Comparison of ENCODE assay signal across 14 cellular contexts in genomic region chr19:6733338-6734095, GRCh38. TPM values are rescaled to one million over a fixed set of nuclear protein-coding genes. Genes with fewer than 3 reads are reported as not detected.
DNase-seq lines count a peak whose midpoint lies in the region; ATAC-seq and TF ChIP-seq lines count a peak whose summit lies in the region.
"Had no signal": no experiment of that assay in that cellular context is flagged by ENCODE, and none has a peak within 500 bp of the region (broad histone marks: within the 10 kb centered on the region; RNA-seq: fewer than 3 reads in every experiment).

No MANE protein-coding gene starts in this region.

- peaks cover 71% of the 10 kb centered on the region for H3K36me3 Mint-ChIP-seq in stimulated activated effector memory CD8-positive, alpha-beta T cell treated with anti-CD3 and anti-CD28 coated beads, Interleukin-12 subunit alpha, Interleukin-12 subunit beta, amount 100 ng/mL, for 72 hours

- no peak overlapping the region for H3K4me3 Mint-ChIP-seq in stimulated activated effector memory CD8-positive, alpha-beta T cell treated with anti-CD3 and anti-CD28 coated beads, Interleukin-12 subunit alpha, Interleukin-12 subunit beta, amount 100 ng/mL, for 72 hours

- no peaks in the 10 kb centered on the region for H3K27me3 ChIP-seq in OCI-LY1 (ENCODE audit: insufficient read depth, low read length)
- H3K27me3 ChIP-seq: BLaER1 treated with 17β-estradiol and CSF1 and Interleukin-3, amounts not matched to agents 10 nM and 100 nM; pancreas; SJCRH30 had no signal

- no peaks in the 10 kb centered on the region for H3K9me3 Mint-ChIP-seq in stimulated activated effector memory CD8-positive, alpha-beta T cell treated with anti-CD3 and anti-CD28 coated beads, Interleukin-12 subunit alpha, Interleukin-12 subunit beta, amount 100 ng/mL, for 72 hours

- H3K4me1 ChIP-seq in OCI-LY1 (ENCODE audit: insufficient read depth, low read length, severe bottlenecking): peaks cover 25% of the 10 kb centered on the region

- no peak overlapping the region for H3K4me2 ChIP-seq in OCI-LY1 (ENCODE audit: low read length)
- H3K4me2 ChIP-seq: BLaER1 treated with 17β-estradiol and CSF1 and Interleukin-3, amounts not matched to agents 10 nM and 100 nM had no signal

- peaks cover 4% of the 10 kb centered on the region; the same call in 1 of the 2 replicates for H3F3A ChIP-seq in OCI-LY1 (ENCODE audit: insufficient read depth, low read length)

- no peaks in the 10 kb centered on the region for H4K20me1 ChIP-seq in OCI-LY1 (ENCODE audit: insufficient read depth, low read length)

- H3K4me1 Mint-ChIP-seq in stimulated activated effector memory CD8-positive, alpha-beta T cell treated with anti-CD3 and anti-CD28 coated beads, Interleukin-12 subunit alpha, Interleukin-12 subunit beta, amount 100 ng/mL, for 72 hours: peaks cover 35% of the 10 kb centered on the region

- H2AFZ ChIP-seq in OCI-LY1 (ENCODE audit: low read length): no peak overlapping the region

- no peaks in the 10 kb centered on the region; the same call in 1 of the 2 replicates for H3K36me3 ChIP-seq in OCI-LY1 (ENCODE audit: insufficient read depth, low read length)
- H3K36me3 ChIP-seq: SJCRH30 had no signal

- no peaks in the 10 kb centered on the region for H3K9me2 ChIP-seq in OCI-LY1 (ENCODE audit: low read depth, low read length)

- no peaks in the 10 kb centered on the region for H3K79me2 ChIP-seq in OCI-LY1 (ENCODE audit: insufficient read depth, low read length)

- no peak overlapping the region for H3K9ac ChIP-seq in OCI-LY1 (ENCODE audit: low read length)
- H3K9ac ChIP-seq: BLaER1 treated with 17β-estradiol and CSF1 and Interleukin-3, amounts not matched to agents 10 nM and 100 nM had no signal

- no peak overlapping the region for H3K4me3 ChIP-seq in OCI-LY1 (ENCODE audit: low read depth, low read length, poor library complexity, severe bottlenecking)
- no peak overlapping the region for H3K4me3 ChIP-seq in fibroblast of the aortic adventitia (ENCODE audit: low read depth, low read length)
- H3K4me3 ChIP-seq: BLaER1 treated with 17β-estradiol and CSF1 and Interleukin-3, amounts not matched to agents 10 nM and 100 nM; pancreas; SJCRH30 had no signal

- no peak for ATAC-seq in Right ventricle myocardium superior (ENCODE audit: poor library complexity)
- no peak for ATAC-seq in Right ventricle myocardium inferior
- no peak for ATAC-seq in stimulated activated effector memory CD8-positive, alpha-beta T cell treated with anti-CD3 and anti-CD28 coated beads, Interleukin-12 subunit alpha, Interleukin-12 subunit beta, amount 100 ng/mL, for 72 hours
- no peak for ATAC-seq in GM21515 (IDR thresholded peaks at IDR 0.05; ENCODE audit: unreplicated experiment)
- ATAC-seq: pancreas had no signal

- no peaks in the 10 kb centered on the region for H3K9me3 ChIP-seq in OCI-LY1 (ENCODE audit: low read length)
- H3K9me3 ChIP-seq: BLaER1 treated with 17β-estradiol and CSF1 and Interleukin-3, amounts not matched to agents 10 nM and 100 nM; pancreas; SJCRH30 had no signal

- peak; percentile 60 for TF ChIP-seq CTCF in OCI-LY1 (IDR thresholded peaks at IDR 0.05; ENCODE audit: low read length)
- peak; percentile 41 for TF ChIP-seq CTCF in fibroblast of the aortic adventitia (IDR thresholded peaks at IDR 0.05; ENCODE audit: insufficient read depth, low read length)

- H3K27ac Mint-ChIP-seq in stimulated activated effector memory CD8-positive, alpha-beta T cell treated with anti-CD3 and anti-CD28 coated beads, Interleukin-12 subunit alpha, Interleukin-12 subunit beta, amount 100 ng/mL, for 72 hours: peak overlapping the region; percentile 34

- H3K27ac ChIP-seq in OCI-LY1 (ENCODE audit: low read depth, low read length, poor library complexity, severe bottlenecking): no peak overlapping the region
- H3K27ac ChIP-seq: BLaER1 treated with 17β-estradiol and CSF1 and Interleukin-3, amounts not matched to agents 10 nM and 100 nM; pancreas; SJCRH30 had no signal

- intact Hi-C loops in Right ventricle myocardium superior (cut with DNase I): no loop called here
- intact Hi-C loops in Right ventricle myocardium inferior (cut with DNase I): no loop called here

- peak; percentile 35 for DNase-seq in Right ventricle myocardium superior
- no peak for DNase-seq in Right ventricle myocardium inferior (ENCODE audit: missing footprints)
- DNase-seq in fibroblast of the aortic adventitia (ENCODE audit: low read depth): no peak
- DNase-seq in stimulated activated effector memory CD8-positive, alpha-beta T cell treated with anti-CD3 and anti-CD28 coated beads, Interleukin-12 subunit alpha, Interleukin-12 subunit beta, amount 100 ng/mL, for 72 hours (ENCODE audit: low spot score in 2 of 2): no peak
- no peak for DNase-seq in NCI-H2227 (lab: John Stamatoyannopoulos, UW; ENCODE audit: unreplicated experiment)
- DNase-seq in midbrain (lab: John Stamatoyannopoulos, UW): no peak
- DNase-seq: activated gamma-delta T cell; NCI-H524; SJCRH30; stimulated activated CD4-positive, alpha-beta T cell treated with anti-CD3 and anti-CD28 coated beads, Interleukin-4, amount 100 ng/mL, for 1 hour had no signal

RNA-seq across cellular contexts. Expression of gene GPR108, which starts 3.9 kb away (rescaled TPM):
- 22.2 TPM for total RNA-seq in Right ventricle myocardium superior
- 23.9 TPM for total RNA-seq in Right ventricle myocardium inferior
- total RNA-seq in fibroblast of the aortic adventitia (ENCODE audit: low replicate concordance): 32.5 and 33.4 TPM in 2 replicates

RNA-seq across cellular contexts. Expression of gene TRIP10, which starts 6.0 kb away (rescaled TPM):
- total RNA-seq in Right ventricle myocardium superior: 133 TPM
- 147 TPM for total RNA-seq in Right ventricle myocardium inferior
- total RNA-seq in fibroblast of the aortic adventitia (ENCODE audit: low replicate concordance): 33.3 and 44.9 TPM in 2 replicates

RNA-seq across cellular contexts. Expression of gene C3, which starts 13.1 kb away (rescaled TPM):
- total RNA-seq in Right ventricle myocardium superior (308 TPM), Right ventricle myocardium inferior (482 TPM), fibroblast of the aortic adventitia (ENCODE audit: low replicate concordance) (93.5 and 1,485 TPM in 2 replicates)
- total RNA-seq: SJCRH30 had no signal

RNA-seq across cellular contexts. Expression of gene SH2D3A, which starts 33.7 kb away (rescaled TPM):
- total RNA-seq in Right ventricle myocardium superior (not detected), Right ventricle myocardium inferior (not detected), fibroblast of the aortic adventitia (ENCODE audit: low replicate concordance) (not detected in 2 replicates)
- total RNA-seq: SJCRH30 had no signal

RNA-seq across cellular contexts. Expression of gene VAV1, which starts 39.0 kb away (rescaled TPM):
- total RNA-seq in Right ventricle myocardium superior (2.8 TPM), Right ventricle myocardium inferior (3.1 TPM), fibroblast of the aortic adventitia (ENCODE audit: low replicate concordance) (not detected in 2 replicates)
- total RNA-seq: SJCRH30 had no signal
